1 cellular context compared by ENCODE assay signal in genomic region chr2:61356958-61357350, GRCh38.
TF ChIP-seq lines count a peak whose summit lies in the region.

No MANE protein-coding gene starts in this region.

TF ChIP-seq in GM23338, 12 proteins besides CTCF, POLR2A, EP300 and RAD21 (continued from another document):
- TF ChIP-seq ZNF462 (CRISPR knock-in tag; IDR thresholded peaks at IDR 0.05) = no peak
- no peak for TF ChIP-seq ETS1 (IDR thresholded peaks at IDR 0.05)
- TF ChIP-seq JUNB (IDR thresholded peaks at IDR 0.05; ENCODE audit: unreplicated experiment) = no peak
- TF ChIP-seq STAT1 (IDR thresholded peaks at IDR 0.05; ENCODE audit: unreplicated experiment) = no peak
- TF ChIP-seq EZH2phosphoT487 (IDR thresholded peaks at IDR 0.05; ENCODE audit: unreplicated experiment) = no peak
- TF ChIP-seq CREB1 (CRISPR knock-in tag; IDR thresholded peaks at IDR 0.05; ENCODE audit: low read depth) = no peak
- TF ChIP-seq POLR2AphosphoS5 (IDR thresholded peaks at IDR 0.05; ENCODE audit: low read depth) = no peak
